In the genomic region with DNA sequence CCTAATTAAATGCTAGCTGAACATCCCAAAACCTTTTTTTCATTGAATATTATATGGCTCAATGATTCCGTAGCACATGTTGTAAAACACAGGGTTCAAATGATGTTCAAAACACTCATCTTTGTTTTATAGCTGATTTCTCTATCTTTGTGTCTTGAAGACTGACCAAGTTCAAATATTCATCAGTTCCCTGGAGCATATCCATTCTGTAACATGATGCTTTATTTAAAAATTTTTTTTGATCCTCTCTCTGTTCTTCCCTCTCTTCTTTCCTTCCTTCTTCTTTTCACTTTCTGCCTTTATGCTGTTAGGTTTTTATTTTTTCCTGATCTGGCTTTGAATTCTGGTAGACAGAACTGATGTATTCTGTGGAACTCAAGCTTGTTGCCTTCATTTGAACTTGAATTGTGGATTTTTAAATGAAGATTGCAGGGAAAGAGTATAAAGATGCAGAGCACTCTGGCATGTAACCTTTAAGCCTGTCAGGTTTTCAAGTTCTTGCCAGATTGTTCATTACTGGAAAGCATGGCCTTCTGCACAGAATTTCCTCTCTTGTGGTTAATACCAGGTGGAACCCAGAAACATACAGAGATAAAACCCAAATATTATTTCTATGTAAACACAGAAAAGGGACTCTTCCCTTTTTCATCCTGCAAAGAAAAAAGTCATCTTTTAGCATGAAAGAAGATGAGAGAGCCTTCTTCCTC, we compare ENCODE assay signal across 17 cellular contexts. TPM values are rescaled to one million over a fixed set of nuclear protein-coding genes. Genes with fewer than 3 reads are reported as not detected.
DNase-seq lines count a peak whose midpoint lies in the region; ATAC-seq and TF ChIP-seq lines count a peak whose summit lies in the region.
"Had no signal": no experiment of that assay in that cellular context is flagged by ENCODE, and none has a peak within 500 bp of the region (broad histone marks: within the 10 kb centered on the region; RNA-seq: fewer than 3 reads in every experiment).

No MANE protein-coding gene starts in this region.

- no peaks in the 10 kb centered on the region for H3K9me3 Mint-ChIP-seq in activated naive CD4-positive, alpha-beta T cell treated with anti-CD3 and anti-CD28 coated beads, Interleukin-2, amount 50 U/mL, for 24 hours
- H3K9me3 Mint-ChIP-seq in activated CD4-positive, alpha-beta memory T cell treated with anti-CD3 and anti-CD28 coated beads, Interleukin-2, amount 10 ng/mL, durations not matched to agents 7 days and 5 days = no peaks in the 10 kb centered on the region

- H3K36me3 Mint-ChIP-seq in activated naive CD4-positive, alpha-beta T cell treated with anti-CD3 and anti-CD28 coated beads, Interleukin-2, amount 50 U/mL, for 24 hours = peaks cover 9% of the 10 kb centered on the region
- H3K36me3 Mint-ChIP-seq in activated CD4-positive, alpha-beta memory T cell treated with anti-CD3 and anti-CD28 coated beads, Interleukin-2, amount 10 ng/mL, durations not matched to agents 7 days and 5 days (ENCODE audit: low read depth) = peaks cover 15% of the 10 kb centered on the region

- H3K9me3 ChIP-seq in mucosa of descending colon = no peaks in the 10 kb centered on the region
- H3K9me3 ChIP-seq: left lung, ovary, SJCRH30 had no signal

- CTCF ChIA-PET in activated CD4-positive, alpha-beta memory T cell treated with anti-CD3 and anti-CD28 coated beads, Interleukin-2, amount 10 ng/mL, durations not matched to agents 7 days and 5 days (lab: Charles Lee) = interaction anchor here (1.6 to 1.8 kb wide), 2 partner anchors 25 to 73 kb away, joined by 4 to 6 read pairs; a partner anchor contains a TSS

- no peaks in the 10 kb centered on the region for H3K27me3 Mint-ChIP-seq in activated naive CD4-positive, alpha-beta T cell treated with anti-CD3 and anti-CD28 coated beads, Interleukin-2, amount 50 U/mL, for 24 hours
- no peaks in the 10 kb centered on the region for H3K27me3 Mint-ChIP-seq in activated CD4-positive, alpha-beta memory T cell treated with anti-CD3 and anti-CD28 coated beads, Interleukin-2, amount 10 ng/mL, durations not matched to agents 7 days and 5 days

- POLR2A ChIA-PET in activated CD4-positive, alpha-beta memory T cell treated with anti-CD3 and anti-CD28 coated beads, Interleukin-2, amount 10 ng/mL, durations not matched to agents 7 days and 5 days (lab: Charles Lee) = interaction anchor here (0.6 to 1.9 kb wide), 2 partner anchors 24 to 46 kb away, joined by 3 to 4 read pairs; no protein-coding TSS in a partner anchor

- H3K4me1 ChIP-seq in mucosa of descending colon (ENCODE audit: low read depth) = no peaks in the 10 kb centered on the region
- H3K4me1 ChIP-seq: SJCRH30 had no signal

- peak overlapping the region; percentile 91 for H3K27ac Mint-ChIP-seq in activated naive CD4-positive, alpha-beta T cell treated with anti-CD3 and anti-CD28 coated beads, Interleukin-2, amount 50 U/mL, for 24 hours
- H3K27ac Mint-ChIP-seq in activated CD4-positive, alpha-beta memory T cell treated with anti-CD3 and anti-CD28 coated beads, Interleukin-2, amount 10 ng/mL, durations not matched to agents 7 days and 5 days = peak overlapping the region; percentile 58

- TF ChIP-seq CTCF in fibroblast of the aortic adventitia (IDR thresholded peaks at IDR 0.05; ENCODE audit: insufficient read depth, low read length) (no peak), mucosa of descending colon (IDR thresholded peaks at IDR 0.05) (no peak), GM20000 (IDR thresholded peaks at IDR 0.05; ENCODE audit: extremely low read depth, missing control alignments) (no peak)

- H3K4me1 Mint-ChIP-seq in activated naive CD4-positive, alpha-beta T cell treated with anti-CD3 and anti-CD28 coated beads, Interleukin-2, amount 50 U/mL, for 24 hours = peaks cover 71% of the 10 kb centered on the region
- H3K4me1 Mint-ChIP-seq in activated CD4-positive, alpha-beta memory T cell treated with anti-CD3 and anti-CD28 coated beads, Interleukin-2, amount 10 ng/mL, durations not matched to agents 7 days and 5 days = peaks cover 58% of the 10 kb centered on the region

- DNase-seq in activated naive CD4-positive, alpha-beta T cell treated with Interleukin-2 at 50 U/mL for 16 hours = no peak
- DNase-seq in activated CD4-positive, alpha-beta memory T cell treated with anti-CD3 and anti-CD28 coated beads, Interleukin-2, amount 10 ng/mL, durations not matched to agents 7 days and 5 days = no peak
- DNase-seq in fibroblast of the aortic adventitia (ENCODE audit: low read depth) (peak; percentile 59), DMS53 (lab: John Stamatoyannopoulos, UW) (no peak), Right ventricle myocardium superior (no peak), mucosa of descending colon (no peak), GM20000 (ENCODE audit: low spot score) (no peak)
- DNase-seq: activated CD4-positive, alpha-beta T cell treated with anti-CD3 and anti-CD28 coated beads for 1 hour; anterior cingulate cortex; EL; left lung; NCI-H1417 treated with DMSO at 0.1 percent for 48 hours; NCI-H774; ovary; SJCRH30; stimulated activated CD8-positive, alpha-beta memory T cell treated with anti-CD3 and anti-CD28 coated beads, Interleukin-4, amount 100 ng/mL, for 48 hours had no signal

- H3K4me3 Mint-ChIP-seq in activated naive CD4-positive, alpha-beta T cell treated with anti-CD3 and anti-CD28 coated beads, Interleukin-2, amount 50 U/mL, for 24 hours = peak overlapping the region; percentile 47
- H3K4me3 Mint-ChIP-seq in activated CD4-positive, alpha-beta memory T cell treated with anti-CD3 and anti-CD28 coated beads, Interleukin-2, amount 10 ng/mL, durations not matched to agents 7 days and 5 days = no peak overlapping the region

- ATAC-seq in Right ventricle myocardium superior (ENCODE audit: poor library complexity) (no peak), mucosa of descending colon (no peak)
- ATAC-seq: left lung had no signal

- H3K36me3 ChIP-seq in mucosa of descending colon (ENCODE audit: low read depth) = no peaks in the 10 kb centered on the region
- H3K36me3 ChIP-seq: ovary had no signal

- H3K4me3 ChIP-seq in fibroblast of the aortic adventitia (ENCODE audit: low read depth, low read length) (no peak overlapping the region), mucosa of descending colon (no peak overlapping the region)
- H3K4me3 ChIP-seq: left lung, ovary, SJCRH30 had no signal

- intact Hi-C loops in Right ventricle myocardium superior (cut with DNase I) = no loop called here
- intact Hi-C loops in mucosa of descending colon (cut with DNase I, micrococcal nuclease) = no loop called here

RNA-seq across cellular contexts. Expression of a gene that starts 39.5 kb away (rescaled TPM):
- not detected for total RNA-seq in activated CD4-positive, alpha-beta memory T cell treated with anti-CD3 and anti-CD28 coated beads, Interleukin-2, amount 10 ng/mL, durations not matched to agents 7 days and 5 days
- total RNA-seq in fibroblast of the aortic adventitia (ENCODE audit: low replicate concordance) (not detected in 2 replicates), Right ventricle myocardium superior (not detected), mucosa of descending colon (under 1 TPM in 2 of 3 donors, not detected in 1; 0.07 to 0.09 TPM)
- total RNA-seq: ovary, SJCRH30 had no signal

RNA-seq across cellular contexts. Expression of a gene that starts 45.3 kb away (rescaled TPM):
- total RNA-seq in activated CD4-positive, alpha-beta memory T cell treated with anti-CD3 and anti-CD28 coated beads, Interleukin-2, amount 10 ng/mL, durations not matched to agents 7 days and 5 days = 100 to 1,000 TPM; 106 to 108 TPM
- total RNA-seq in fibroblast of the aortic adventitia (ENCODE audit: low replicate concordance) (31.1 and 68.5 TPM in 2 replicates), Right ventricle myocardium superior (205 TPM), mucosa of descending colon (100 to 1,000 TPM; 106 to 125 (median 121) TPM)
